1 cellular context compared by ENCODE assay signal in the genomic region with DNA sequence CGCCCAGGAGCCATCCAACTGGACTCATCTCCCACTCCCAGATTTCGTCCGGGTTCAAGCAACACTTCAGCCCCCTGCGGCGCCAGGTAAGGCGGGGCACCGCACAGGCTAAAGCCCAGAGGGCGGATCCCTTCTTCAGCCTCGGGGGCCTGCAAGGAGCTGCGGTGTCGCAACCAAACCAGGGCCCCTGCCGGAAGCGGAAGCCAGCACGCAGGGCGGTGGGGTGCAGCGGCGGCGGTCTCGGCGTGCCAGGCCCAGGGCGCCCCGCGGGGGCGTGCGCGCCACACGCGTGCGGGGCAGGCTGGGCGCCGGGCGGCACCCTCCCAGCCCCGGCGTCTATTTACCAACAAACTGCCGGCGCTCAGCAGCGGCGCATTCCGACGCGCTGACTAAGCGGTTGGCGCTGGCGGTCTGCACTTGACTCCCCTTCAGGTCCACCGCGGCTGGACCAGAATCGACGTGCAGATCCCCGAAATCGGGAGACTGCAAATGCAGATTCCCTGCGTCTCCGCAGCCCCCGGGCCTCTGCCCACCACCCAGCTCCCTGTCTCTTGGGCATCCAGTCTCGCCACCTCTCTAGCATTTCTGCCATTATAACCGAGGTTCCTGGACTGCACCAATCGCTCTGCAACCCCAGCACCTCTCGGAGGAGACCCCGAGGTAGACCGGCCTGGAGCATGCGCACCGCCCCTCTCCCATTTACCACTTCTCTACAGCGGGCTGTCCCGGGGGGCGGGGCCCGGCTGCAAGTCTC.
TF ChIP-seq lines count a peak whose summit lies in the region.

No MANE protein-coding gene starts in this region.

TF ChIP-seq in A549, 52 proteins besides CTCF, POLR2A, EP300 and RAD21 (continued from another document):
- TF ChIP-seq RNF2 (IDR thresholded peaks at IDR 0.05; ENCODE audit: borderline replicate concordance, low read depth) (peak; percentile 26; the same call in 1 of the 2 replicates), JUN (IDR thresholded peaks at IDR 0.05) (peak in 1 of 2 experiments; percentile 73; a peak in 3 of 5 replicates), FOSB (CRISPR knock-in tag; IDR thresholded peaks at IDR 0.05) (no peak), SMC3 (IDR thresholded peaks at IDR 0.05) (peak; percentile 21; the same call in 1 of the 3 replicates), CBX2 (IDR thresholded peaks at IDR 0.05; ENCODE audit: borderline replicate concordance, low read depth) (no peak), BHLHE40 (IDR thresholded peaks at IDR 0.05; ENCODE audit: low read depth, low read length) (peak; percentile 87), GATA3 (IDR thresholded peaks at IDR 0.05; ENCODE audit: borderline replicate concordance) (0 out of 2 replicates have a peak, but pooled peaks have one; percentile 30), FOSL2 (IDR thresholded peaks at IDR 0.05) (0 out of 2 replicates have a peak, but pooled peaks have one; percentile 40), FOSL2 (CRISPR knock-in tag; IDR thresholded peaks at IDR 0.05) (peak; percentile 87), CEBPB (IDR thresholded peaks at IDR 0.05) (peak; percentile 91 to 95), PBX3 (IDR thresholded peaks at IDR 0.05) (no peak)
